9 cellular contexts compared by ENCODE assay signal in the genomic region with DNA sequence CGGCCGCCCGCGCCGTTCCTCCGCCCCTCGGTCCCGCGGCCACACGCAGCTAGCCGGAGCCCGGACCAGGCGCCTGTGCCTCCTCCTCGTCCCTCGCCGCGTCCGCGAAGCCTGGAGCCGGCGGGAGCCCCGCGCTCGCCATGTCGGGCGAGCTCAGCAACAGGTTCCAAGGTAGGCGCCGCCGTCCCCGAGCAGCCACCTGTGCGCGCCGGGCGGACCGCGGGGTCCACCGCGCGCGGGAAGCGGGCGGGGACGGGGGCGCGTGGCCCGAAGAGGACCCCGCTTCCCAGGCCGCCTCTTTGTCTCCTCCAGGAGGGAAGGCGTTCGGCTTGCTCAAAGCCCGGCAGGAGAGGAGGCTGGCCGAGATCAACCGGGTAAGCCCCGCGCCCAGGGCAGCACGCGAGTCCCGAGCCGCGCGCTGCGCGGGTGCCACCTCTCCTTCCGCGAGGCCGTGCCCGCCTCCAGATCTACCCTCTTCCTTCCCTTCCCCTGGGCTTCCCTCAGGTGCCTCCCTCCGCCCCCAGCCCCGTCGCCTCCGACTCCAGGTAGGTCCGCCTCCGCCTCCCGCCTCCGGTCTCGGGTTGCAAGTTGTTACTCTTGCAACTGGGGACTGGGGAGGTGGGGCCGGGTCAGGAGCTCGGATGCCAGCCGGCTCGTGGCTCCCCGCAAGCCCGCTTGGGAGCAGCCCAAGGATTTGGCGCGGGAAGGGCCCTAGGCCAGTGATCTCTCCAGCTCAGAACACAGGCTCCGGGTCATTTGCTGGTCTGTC. TPM values are rescaled to one million over a fixed set of nuclear protein-coding genes. Genes with fewer than 3 reads are reported as not detected.
DNase-seq lines count a peak whose midpoint lies in the region; ATAC-seq and TF ChIP-seq lines count a peak whose summit lies in the region.
"Had no signal": no experiment of that assay in that cellular context is flagged by ENCODE, and none has a peak within 500 bp of the region (broad histone marks: within the 10 kb centered on the region; RNA-seq: fewer than 3 reads in every experiment).

A gene (plus strand): TSS at position 42 of the 769 bp plus-strand sequence. CDS start 99 bp downstream, at position 141.

- no peaks in the 10 kb centered on the region for H3K9me3 Mint-ChIP-seq in CD4-positive, alpha-beta T cell

- H3K9me3 ChIP-seq in CD4-positive, alpha-beta T cell (ENCODE audit: control insufficient read depth, low read length): no peaks in the 10 kb centered on the region
- no peaks in the 10 kb centered on the region for H3K9me3 ChIP-seq in osteoblast (ENCODE audit: low read depth, low read length)

- peaks cover 40% of the 10 kb centered on the region for H3K27me3 Mint-ChIP-seq in CD4-positive, alpha-beta T cell

- no peak within 1 kb of the TSS for H3K27ac ChIP-seq in CD4-positive, alpha-beta T cell (ENCODE audit: low read depth, low read length)
- H3K27ac ChIP-seq in KMS-11 (no peak within 1 kb of the TSS), osteoblast (ENCODE audit: low read depth, low read length) (no peak within 1 kb of the TSS)
- H3K27ac ChIP-seq: epithelial cell of prostate had no signal

- peaks cover 30% of the 10 kb centered on the region for H3K27me3 ChIP-seq in CD4-positive, alpha-beta T cell (ENCODE audit: control insufficient read depth, insufficient read depth, low read length)
- H3K27me3 ChIP-seq in KMS-11 (ENCODE audit: insufficient read depth, low read depth) (peaks cover 29% of the 10 kb centered on the region), osteoblast (ENCODE audit: insufficient read depth, low read length) (peaks cover 45% of the 10 kb centered on the region)

- H3K4me1 Mint-ChIP-seq in CD4-positive, alpha-beta T cell (ENCODE audit: low read depth): peaks cover 9% of the 10 kb centered on the region

- peak within 1 kb of the TSS; percentile 38; the same call in 1 of the 2 replicates for H2AFZ ChIP-seq in KMS-11 (ENCODE audit: low read depth)
- no peak within 1 kb of the TSS for H2AFZ ChIP-seq in osteoblast (ENCODE audit: low read length)

- no peak for ATAC-seq in CD4-positive, alpha-beta T cell (ENCODE audit: poor library complexity)
- no peak for ATAC-seq in GM19467 (IDR thresholded peaks at IDR 0.05; ENCODE audit: unreplicated experiment)
- no peak for ATAC-seq in GM19397 (IDR thresholded peaks at IDR 0.05; ENCODE audit: unreplicated experiment)
- ATAC-seq in GM18502 (IDR thresholded peaks at IDR 0.05; ENCODE audit: poor library complexity, unreplicated experiment): no peak

- peak within 1 kb of the TSS; percentile 60 for H3K4me3 Mint-ChIP-seq in CD4-positive, alpha-beta T cell

- no peaks in the 10 kb centered on the region for H3K36me3 Mint-ChIP-seq in CD4-positive, alpha-beta T cell (ENCODE audit: low read depth)

- DNase-seq in CD4-positive, alpha-beta T cell: peak in 1 of 10 experiments; percentile 3
- DNase-seq in activated T-cell treated with anti-CD3 and anti-CD28 coated beads for 48 hours (ENCODE audit: low read depth): peak; percentile 11
- peak; percentile 47 for DNase-seq in glomerular visceral epithelial cell (ENCODE audit: extremely low spot score)
- peak; percentile 90 for DNase-seq in osteoblast (ENCODE audit: insufficient read length, low spot score, missing footprints)

- TF ChIP-seq CTCF in CD4-positive, alpha-beta T cell (IDR thresholded peaks at IDR 0.05): no peak
- TF ChIP-seq CTCF in KMS-11 (conservative IDR thresholded peaks at IDR 0.05; ENCODE audit: low read depth, low read length) (no peak), osteoblast (IDR thresholded peaks at IDR 0.05; ENCODE audit: extremely low read depth, low read depth, low read length) (no peak)

- H3K27ac Mint-ChIP-seq in CD4-positive, alpha-beta T cell: no peak within 1 kb of the TSS

- H3K4me1 ChIP-seq in KMS-11 (ENCODE audit: low read depth, poor library complexity, severe bottlenecking) (no peaks in the 10 kb centered on the region), osteoblast (ENCODE audit: insufficient read depth, low read length) (no peaks in the 10 kb centered on the region)

- H3K9ac ChIP-seq in KMS-11: no peak within 1 kb of the TSS

- H3K36me3 ChIP-seq in KMS-11 (ENCODE audit: insufficient read depth): no peaks in the 10 kb centered on the region
- H3K36me3 ChIP-seq in osteoblast (ENCODE audit: insufficient read depth, low read length): no peaks in the 10 kb centered on the region

- H4K20me1 ChIP-seq in KMS-11 (ENCODE audit: insufficient read depth) (no peaks in the 10 kb centered on the region), osteoblast (ENCODE audit: insufficient read depth, low read length) (no peaks in the 10 kb centered on the region)

- POLR2A ChIA-PET in CD4-positive, alpha-beta T cell (lab: Charles Lee): no interaction called here

- H3K79me2 ChIP-seq in KMS-11 (ENCODE audit: insufficient read depth, low read depth) (no peaks in the 10 kb centered on the region), osteoblast (ENCODE audit: insufficient read depth, low read length) (no peaks in the 10 kb centered on the region)

- intact Hi-C loops in CD4-positive, alpha-beta T cell (cut with DNase I, micrococcal nuclease): no loop called here

- H3K4me3 ChIP-seq in KMS-11 (IDR thresholded peaks at IDR 0.05; ENCODE audit: insufficient read depth, low read depth, low read length) (no peak within 1 kb of the TSS), osteoblast (ENCODE audit: insufficient read depth, low read length) (peak within 1 kb of the TSS; percentile 28)

- CTCF ChIA-PET in CD4-positive, alpha-beta T cell (lab: Charles Lee): no interaction called here

- H3K4me2 ChIP-seq in KMS-11 (peak within 1 kb of the TSS; percentile 21; the same call in 1 of the 2 replicates), osteoblast (ENCODE audit: insufficient read depth, low read length) (peak within 1 kb of the TSS; percentile 32)

RNA-seq across cellular contexts. Expression of the gene that starts here (rescaled TPM):
- not detected for total RNA-seq in CD4-positive, alpha-beta T cell
- under 0.01 TPM in 1 of 2 replicates, not detected in the other for total RNA-seq in osteoblast

Comparison
In these comparisons a context has a peak if more than half of its experiments do, and no peak if none do; other contexts are left out.
1. Peak in DNase-seq, H3K4me3 ChIP-seq and H3K4me2 ChIP-seq in osteoblast; RNA of the gene not detected or under 1 TPM.